Comparison of ENCODE assay signal across 24 cellular contexts in genomic region chr1:185895208-185895900, GRCh38.
DNase-seq lines count a peak whose midpoint lies in the region; ATAC-seq and TF ChIP-seq lines count a peak whose summit lies in the region.
"Had no signal": no experiment of that assay in that cellular context is flagged by ENCODE, and none has a peak within 500 bp of the region (broad histone marks: within the 10 kb centered on the region; RNA-seq: fewer than 3 reads in every experiment).

No MANE protein-coding gene starts in this region.

- ATAC-seq in left lung = peak; percentile 31
- no peak for ATAC-seq in HG02970 (IDR thresholded peaks at IDR 0.05; ENCODE audit: low FRiP score, unreplicated experiment)
- ATAC-seq: activated CD4-positive, alpha-beta T cell treated with anti-CD3 and anti-CD28 coated beads for 36 hours; HepG2; Panc1 had no signal

- H3K27ac ChIP-seq in SK-N-SH (ENCODE audit: low read depth in 2 of 2, low read length in 1 of 2) = peak overlapping the region; percentile 17 to 48; a peak in 3 of 4 replicates
- H3K27ac ChIP-seq in left lung = peak overlapping the region in 1 of 2 donors; percentile 14
- H3K27ac ChIP-seq: tibial nerve had no signal

- H3K9ac ChIP-seq in SK-N-SH = no peak overlapping the region

- H2AFZ ChIP-seq in SK-N-SH (ENCODE audit: low read depth) = no peak overlapping the region

- no peaks in the 10 kb centered on the region for H3K79me2 ChIP-seq in SK-N-SH (ENCODE audit: insufficient read depth)

- H3F3A ChIP-seq in SK-N-SH (replicated peaks; ENCODE audit: insufficient read depth) = no peaks in the 10 kb centered on the region

- no peak overlapping the region for H3K4me3 ChIP-seq in SK-N-SH (ENCODE audit: low read depth in 2 of 2, low read length in 1 of 2)
- H3K4me3 ChIP-seq in epithelial cell of esophagus (ENCODE audit: low read length) = no peak overlapping the region
- H3K4me3 ChIP-seq in left lung = no peak overlapping the region
- H3K4me3 ChIP-seq: sigmoid colon, tibial nerve had no signal

- no peaks in the 10 kb centered on the region for H4K20me1 ChIP-seq in SK-N-SH (ENCODE audit: insufficient read depth)

- no peak for TF ChIP-seq EP300 in SK-N-SH (IDR thresholded peaks at IDR 0.05; ENCODE audit: borderline replicate concordance in 1 of 2, low read depth in 1 of 2, low read length in 1 of 2)

- intact Hi-C loops in left lung (cut with DNase I) = no loop called here

- H3K27me3 ChIP-seq in SK-N-SH (ENCODE audit: insufficient read depth) (no peaks in the 10 kb centered on the region; the same call in 1 of the 2 replicates), left lung (no peaks in the 10 kb centered on the region)
- H3K27me3 ChIP-seq: sigmoid colon, tibial nerve had no signal

- POLR2A ChIA-PET in SK-N-SH (lab: Yijun Ruan, JAX) = no interaction called here

- H3K4me1 ChIP-seq in SK-N-SH (ENCODE audit: control insufficient read depth in 1 of 2, insufficient read depth in 2 of 2, low read depth in 1 of 2, low read length in 1 of 2) (peaks cover 0 to 2% of the 10 kb centered on the region in 2 experiments; a peak in 1 of 4 replicates), left lung (no peaks in the 10 kb centered on the region)
- H3K4me1 ChIP-seq: sigmoid colon, tibial nerve had no signal

- TF ChIP-seq CTCF in SK-N-SH (IDR thresholded peaks at IDR 0.05) = no peak
- TF ChIP-seq CTCF in epithelial cell of esophagus (IDR thresholded peaks at IDR 0.05; ENCODE audit: insufficient read depth, low read depth, low read length, missing control alignments) = no peak
- no peak for TF ChIP-seq CTCF in left lung (IDR thresholded peaks at IDR 0.05)

- H3K9me3 ChIP-seq in SK-N-SH (no peaks in the 10 kb centered on the region), left lung (peaks cover 0 to 1% of the 10 kb centered on the region in 2 donors)
- H3K9me3 ChIP-seq: tibial nerve had no signal

- no peaks in the 10 kb centered on the region for H3K36me3 ChIP-seq in SK-N-SH (replicated peaks in 1 of 2; ENCODE audit: control insufficient read depth in 1 of 2, insufficient read depth in 2 of 2, low read length in 1 of 2)
- no peaks in the 10 kb centered on the region for H3K36me3 ChIP-seq in left lung
- H3K36me3 ChIP-seq: sigmoid colon, tibial nerve had no signal

- H3K9me2 ChIP-seq in SK-N-SH = no peaks in the 10 kb centered on the region

- no peak for TF ChIP-seq RAD21 in SK-N-SH (IDR thresholded peaks at IDR 0.05; ENCODE audit: low read length)

- 50% methylated on average over 1 of the region's 1 CpG for WGBS in SK-N-SH (ENCODE audit: low lambda C conversion rate)

- no peak overlapping the region for H3K4me2 ChIP-seq in SK-N-SH

- CTCF ChIA-PET in SK-N-SH (lab: Yijun Ruan, JAX) = no interaction called here

- DNase-seq in AG08395 (ENCODE audit: low spot score) (peak; percentile 32), SK-N-SH (no peak), epithelial cell of esophagus (ENCODE audit: low read depth) (peak; percentile 6), left lung (no peak), dermis blood vessel endothelial cell (no peak), NCI-H446 (lab: John Stamatoyannopoulos, UW) (no peak)
- no peak for DNase-seq in activated CD8-positive, alpha-beta memory T cell treated with anti-CD3 and anti-CD28 coated beads, Interleukin-2, amount 50 U/mL, for 4 hours
- DNase-seq: activated CD4-positive, alpha-beta T cell treated with anti-CD3 and anti-CD28 coated beads for 36 hours; activated T-cell treated with anti-CD3 and anti-CD28 coated beads for 4 hours; CD4-positive, alpha-beta memory T cell; central memory CD4-positive, alpha-beta T cell; glutamatergic neuron; H9; NCI-H1417; NCI-H2081 treated with DMSO at 0.1 percent for 48 hours; NCI-H345; NCI-H748 treated with DMSO at 0.1 percent for 48 hours; Right ventricle myocardium superior; sigmoid colon; stimulated activated CD4-positive, alpha-beta T cell treated with anti-CD3 and anti-CD28 coated beads, Interleukin-4, amount 100 ng/mL, for 24 hours had no signal

TF ChIP-seq in SK-N-SH, 30 proteins besides CTCF, POLR2A, EP300 and RAD21 (continues in another document):
- TF ChIP-seq EZH2phosphoT487 (IDR thresholded peaks at IDR 0.05; ENCODE audit: borderline replicate concordance, low read depth) (no peak), SIN3A (IDR thresholded peaks at IDR 0.05; ENCODE audit: borderline replicate concordance, low read depth, low read length) (no peak), SMC3 (IDR thresholded peaks at IDR 0.05; ENCODE audit: low read depth, low read length) (no peak), ELF1 (IDR thresholded peaks at IDR 0.05) (no peak), JUND (IDR thresholded peaks at IDR 0.05) (no peak), USF2 (IDR thresholded peaks at IDR 0.05; ENCODE audit: borderline replicate concordance, low read depth, low read length) (no peak), FOSL2 (IDR thresholded peaks at IDR 0.05; ENCODE audit: borderline replicate concordance, low read depth) (no peak), PBX3 (IDR thresholded peaks at IDR 0.05) (no peak), RXRA (IDR thresholded peaks at IDR 0.05; ENCODE audit: borderline replicate concordance, low read depth) (no peak), GABPA (IDR thresholded peaks at IDR 0.05; ENCODE audit: low read depth) (no peak), REST (IDR thresholded peaks at IDR 0.05; ENCODE audit: low read depth, low read length) (no peak), TEAD4 (IDR thresholded peaks at IDR 0.05; ENCODE audit: borderline replicate concordance, insufficient read depth) (no peak), ZBTB33 (IDR thresholded peaks at IDR 0.05; ENCODE audit: borderline replicate concordance, low read depth) (no peak), NFIC (IDR thresholded peaks at IDR 0.05; ENCODE audit: borderline replicate concordance) (no peak)

Comparison
In these comparisons a context has a peak if more than half of its experiments do, and no peak if none do; other contexts are left out.
1. DNase-seq: peak in AG08395 (single experiment) and epithelial cell of esophagus (single experiment); none in SK-N-SH (single experiment), left lung (0 of 2), activated CD8-positive, alpha-beta memory T cell treated with anti-CD3 and anti-CD28 coated beads, Interleukin-2, amount 50 U/mL, for 4 hours (single experiment), dermis blood vessel endothelial cell (single experiment) and NCI-H446 (0 of 2).